9 cellular contexts compared by ENCODE assay signal in genomic region chr20:23161968-23162696, GRCh38.
DNase-seq lines count a peak whose midpoint lies in the region; ATAC-seq and TF ChIP-seq lines count a peak whose summit lies in the region.
"Had no signal": no experiment of that assay in that cellular context is flagged by ENCODE, and none has a peak within 500 bp of the region (broad histone marks: within the 10 kb centered on the region; RNA-seq: fewer than 3 reads in every experiment).

No MANE protein-coding gene starts in this region.

- H3K9me3 Mint-ChIP-seq in activated naive CD8-positive, alpha-beta T cell treated with anti-CD3 and anti-CD28 coated beads, Interleukin-2, amount 50 U/mL, for 24 hours = no peaks in the 10 kb centered on the region
- H3K9me3 Mint-ChIP-seq: T-cell had no signal

- H3K4me3 ChIP-seq in LNCaP clone FGC (ENCODE audit: low read depth, low read length) = no peak overlapping the region
- H3K4me3 ChIP-seq in Peyer's patch = no peak overlapping the region
- H3K4me3 ChIP-seq in spleen = peak overlapping the region in 1 of 8 donors; percentile 31

- peak overlapping the region in 2 of 4 donors; percentile 66 to 69 for H3K27ac ChIP-seq in Peyer's patch
- H3K27ac ChIP-seq in spleen = peak overlapping the region in 6 of 8 donors; percentile 5 to 90 (median 76)

- TF ChIP-seq POLR2A in Peyer's patch (IDR thresholded peaks at IDR 0.05) (no peak), spleen (IDR thresholded peaks at IDR 0.05) (no peak)

- WGBS in spleen, 5 donors = 52 to 78% (median 67%) methylated on average over 6 to 12 of the region's 12 CpGs

- H3K36me3 Mint-ChIP-seq in activated naive CD8-positive, alpha-beta T cell treated with anti-CD3 and anti-CD28 coated beads, Interleukin-2, amount 50 U/mL, for 24 hours (ENCODE audit: low read depth) = no peaks in the 10 kb centered on the region
- H3K36me3 Mint-ChIP-seq: T-cell had no signal

- H3K27me3 ChIP-seq in Peyer's patch (no peaks in the 10 kb centered on the region), spleen (replicated peaks in 1 of 7) (peaks cover 0 to 7% (median 0%) of the 10 kb centered on the region in 7 donors)

- peaks cover 2% of the 10 kb centered on the region for H3K4me1 Mint-ChIP-seq in activated naive CD8-positive, alpha-beta T cell treated with anti-CD3 and anti-CD28 coated beads, Interleukin-2, amount 50 U/mL, for 24 hours

- H3K27ac Mint-ChIP-seq in activated naive CD8-positive, alpha-beta T cell treated with anti-CD3 and anti-CD28 coated beads, Interleukin-2, amount 50 U/mL, for 24 hours = no peak overlapping the region
- H3K27ac Mint-ChIP-seq: T-cell had no signal

- H3K4me1 ChIP-seq in Peyer's patch (peaks cover 0 to 62% (median 8%) of the 10 kb centered on the region in 4 donors), spleen (peaks cover 7 to 64% (median 38%) of the 10 kb centered on the region in 6 donors)

- H3K36me3 ChIP-seq in Peyer's patch = no peaks in the 10 kb centered on the region
- H3K36me3 ChIP-seq in spleen = no peaks in the 10 kb centered on the region

- no peak for ATAC-seq in GM19452 (IDR thresholded peaks at IDR 0.05; ENCODE audit: unreplicated experiment)
- no peak for ATAC-seq in HG02588 (IDR thresholded peaks at IDR 0.05; ENCODE audit: unreplicated experiment)
- no peak for ATAC-seq in activated naive CD8-positive, alpha-beta T cell treated with anti-CD3 and anti-CD28 coated beads, Interleukin-2, amount 50 U/mL, for 24 hours

- intact Hi-C loops in spleen (cut with DNase I; ENCODE audit: low total_unique reads) = no loop called here

- H3K27me3 Mint-ChIP-seq in activated naive CD8-positive, alpha-beta T cell treated with anti-CD3 and anti-CD28 coated beads, Interleukin-2, amount 50 U/mL, for 24 hours = peaks cover 2% of the 10 kb centered on the region

- H3K9me3 ChIP-seq in Peyer's patch (no peaks in the 10 kb centered on the region), spleen (no peaks in the 10 kb centered on the region)

- DNase-seq in LNCaP clone FGC (ENCODE audit: low read depth) = peak; percentile 30
- peak; percentile 28 to 96 (median 91) for DNase-seq in Peyer's patch
- DNase-seq in glomerular visceral epithelial cell (ENCODE audit: extremely low spot score) = peak; percentile 81
- DNase-seq in spleen = peak; percentile 90
- no peak for DNase-seq in activated naive CD8-positive, alpha-beta T cell treated with anti-CD3 and anti-CD28 coated beads, Interleukin-2, amount 50 U/mL, for 24 hours
- DNase-seq in stimulated activated CD4-positive, alpha-beta T cell treated with anti-CD3 and anti-CD28 coated beads, Interleukin-1b, Interleukin-23, amount 100 ng/mL, for 48 hours = no peak

- H3K4me3 Mint-ChIP-seq in activated naive CD8-positive, alpha-beta T cell treated with anti-CD3 and anti-CD28 coated beads, Interleukin-2, amount 50 U/mL, for 24 hours = no peak overlapping the region
- H3K4me3 Mint-ChIP-seq: T-cell had no signal

- no peak for TF ChIP-seq CTCF in LNCaP clone FGC (IDR thresholded peaks at IDR 0.05; ENCODE audit: control insufficient read depth, extremely low read depth, insufficient read depth)
- no peak for TF ChIP-seq CTCF in Peyer's patch (IDR thresholded peaks at IDR 0.05)
- TF ChIP-seq CTCF in spleen (IDR thresholded peaks at IDR 0.05 in 8 of 11, conservative IDR thresholded peaks at IDR 0.05 in 3 of 11) = no peak

Comparison
In these comparisons a context has a peak if more than half of its experiments do, and no peak if none do; other contexts are left out.
1. DNase-seq: peak in LNCaP clone FGC (single experiment), Peyer's patch (3 of 3), glomerular visceral epithelial cell (single experiment) and spleen (single experiment); none in activated naive CD8-positive, alpha-beta T cell treated with anti-CD3 and anti-CD28 coated beads, Interleukin-2, amount 50 U/mL, for 24 hours (single experiment) and stimulated activated CD4-positive, alpha-beta T cell treated with anti-CD3 and anti-CD28 coated beads, Interleukin-1b, Interleukin-23, amount 100 ng/mL, for 48 hours (single experiment).